ENCODE assay signal across 11 cellular contexts in the genomic region with DNA sequence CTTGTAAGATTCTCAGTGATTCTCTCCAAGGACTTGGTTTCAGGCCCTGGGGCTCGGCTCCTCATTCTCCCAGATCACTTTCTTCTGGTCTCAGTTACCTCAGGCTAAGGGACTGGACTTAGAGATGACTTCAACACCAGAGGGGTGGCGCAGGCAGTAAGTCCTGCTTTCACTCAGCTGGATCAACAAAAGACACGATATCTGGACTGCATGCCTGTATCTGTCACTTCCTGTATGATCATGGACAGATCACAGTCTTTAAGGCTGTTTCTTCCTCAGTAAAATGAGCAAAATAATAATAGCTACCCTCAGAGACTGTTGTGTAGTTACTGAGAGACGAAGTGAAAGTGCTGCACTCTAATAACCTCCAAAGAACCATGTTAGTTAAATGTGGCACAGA. TPM values are rescaled to one million over a fixed set of nuclear protein-coding genes. Genes with fewer than 3 reads are reported as not detected.
DNase-seq lines count a peak whose midpoint lies in the region; ATAC-seq, FAIRE-seq and TF ChIP-seq lines count a peak whose summit lies in the region.
"Had no signal": no experiment of that assay in that cellular context is flagged by ENCODE, and none has a peak within 500 bp of the region (broad histone marks: within the 10 kb centered on the region; RNA-seq: fewer than 3 reads in every experiment).

No MANE protein-coding gene starts in this region.

- H4K20me1 ChIP-seq in PC-3 (ENCODE audit: low read length) = no peaks in the 10 kb centered on the region
- no peaks in the 10 kb centered on the region for H4K20me1 ChIP-seq in H9 (ENCODE audit: control insufficient read depth, insufficient read depth, insufficient read length)

- no peak overlapping the region for H3K4ac ChIP-seq in H9 (ENCODE audit: low read depth, low read length)

- H2AK5ac ChIP-seq in H9 (ENCODE audit: insufficient read length, low read length) = no peak overlapping the region

- no peak overlapping the region for H2BK120ac ChIP-seq in H9 (ENCODE audit: low read depth, low read length, poor library complexity, severe bottlenecking)

- H2BK12ac ChIP-seq in H9 (ENCODE audit: insufficient read length, low read depth, low read length) = no peak overlapping the region

- H3K79me2 ChIP-seq in PC-3 (ENCODE audit: low read length) (no peaks in the 10 kb centered on the region), H9 (ENCODE audit: insufficient read depth, low read length) (no peaks in the 10 kb centered on the region)

- H2BK15ac ChIP-seq in H9 (ENCODE audit: low read depth, low read length) = no peak overlapping the region

- intact Hi-C loops in PC-3 (cut with micrococcal nuclease) = no loop called here

- H3K4me1 ChIP-seq in PC-3 (ENCODE audit: insufficient read depth, low read length) (peaks cover 19% of the 10 kb centered on the region; the same call in 1 of the 2 replicates), foreskin keratinocyte (no peaks in the 10 kb centered on the region), H9 (ENCODE audit: insufficient read depth, low read length) (no peaks in the 10 kb centered on the region)

- no peaks in the 10 kb centered on the region for H3K36me3 Mint-ChIP-seq in H9 (ENCODE audit: insufficient read depth in 1 of 3, low read depth in 3 of 3)

- DNase-seq in AG08395 (ENCODE audit: low spot score) (peak; percentile 46), GM19239 (ENCODE audit: insufficient read length, low spot score) (no peak), PC-3 (peak; percentile 51), foreskin keratinocyte (peak in 1 of 2 donors; percentile 46), pons (ENCODE audit: low spot score) (no peak), H9 (no peak)
- DNase-seq in activated effector memory CD4-positive, alpha-beta T cell treated with Interleukin-2 at 50 U/mL for 16 hours = no peak
- DNase-seq: GOT3, heart right ventricle, ovary had no signal

- TF ChIP-seq CTCF in PC-3 (conservative IDR thresholded peaks at IDR 0.05; ENCODE audit: low read depth, low read length) (no peak), foreskin keratinocyte (conservative IDR thresholded peaks at IDR 0.05) (no peak), H9 (conservative IDR thresholded peaks at IDR 0.05) (no peak)

- H3K27me3 Mint-ChIP-seq in H9 (ENCODE audit: low read depth) = peaks cover 3% of the 10 kb centered on the region; the same call in 1 of the 2 replicates

- no peaks in the 10 kb centered on the region for H3K9me2 ChIP-seq in PC-3 (replicated peaks; ENCODE audit: low read length)

- no peaks in the 10 kb centered on the region for H3K23me2 ChIP-seq in H9 (ENCODE audit: insufficient read length, low read depth, low read length, poor library complexity, severe bottlenecking)

- no CpG with 5 or more reads among the region's 4 CpGs for WGBS in H9 (ENCODE audit: extremely low coverage, insufficient read length, low lambda C conversion rate)

- CTCF ChIA-PET in PC-3 (lab: Charles Lee) = no interaction called here

- no peak overlapping the region for H2BK20ac ChIP-seq in H9 (ENCODE audit: low read depth, low read length, poor library complexity, severe bottlenecking)

- H2AFZ ChIP-seq in PC-3 (ENCODE audit: low read length) (peak overlapping the region; percentile 43; the same call in 1 of the 2 replicates), H9 (ENCODE audit: low read length) (no peak overlapping the region)

- H3K9me3 ChIP-seq in PC-3 (ENCODE audit: low read length) (no peaks in the 10 kb centered on the region), H9 (ENCODE audit: control insufficient read depth, low read depth, low read length) (peaks cover 52% of the 10 kb centered on the region)
- H3K9me3 ChIP-seq: heart right ventricle, ovary had no signal

- no peak overlapping the region for H3K18ac ChIP-seq in H9 (ENCODE audit: insufficient read length, low read depth, low read length)

- H4K5ac ChIP-seq in H9 (ENCODE audit: insufficient read length, low read depth, low read length) = no peak overlapping the region

- H3K27me3 ChIP-seq in PC-3 (ENCODE audit: low read length) (no peaks in the 10 kb centered on the region), foreskin keratinocyte (no peaks in the 10 kb centered on the region), H9 (ENCODE audit: insufficient read depth, low read length) (no peaks in the 10 kb centered on the region)
- H3K27me3 ChIP-seq: heart right ventricle, ovary had no signal

- no peaks in the 10 kb centered on the region for H3K79me1 ChIP-seq in H9 (ENCODE audit: insufficient read depth, low read depth, low read length, poor library complexity, severe bottlenecking)

- H3K27ac ChIP-seq in PC-3 (ENCODE audit: low read length) (peak overlapping the region; percentile 37), foreskin keratinocyte (peak overlapping the region; percentile 28), H9 (ENCODE audit: insufficient read length, low read depth, low read length) (no peak overlapping the region)
- H3K27ac ChIP-seq: heart right ventricle, ovary had no signal

- H3K14ac ChIP-seq in H9 (ENCODE audit: insufficient read depth, low read length) = no peak overlapping the region

- no peak overlapping the region for H3T11ph ChIP-seq in H9 (ENCODE audit: low read length)

- H4K91ac ChIP-seq in H9 (ENCODE audit: insufficient read length, low read depth, low read length) = no peak overlapping the region

- ATAC-seq in PC-3 (peak; percentile 81), foreskin keratinocyte (peak; percentile 57), GM18519 (IDR thresholded peaks at IDR 0.05; ENCODE audit: low FRiP score, unreplicated experiment) (no peak)

- no peak overlapping the region for H3K4me3 Mint-ChIP-seq in H9

- peak; percentile 90 for FAIRE-seq in GM19239 (lab: Jason Lieb, UNC)

- no peak overlapping the region for H3K27ac Mint-ChIP-seq in H9

- POLR2A ChIA-PET in PC-3 (lab: Charles Lee; ENCODE audit: unreplicated experiment) = interaction anchor here (0.6 kb wide), 1 partner anchor 599 kb away, joined by 4 read pairs; no protein-coding TSS in a partner anchor

- H3K4me1 Mint-ChIP-seq in H9 = no peaks in the 10 kb centered on the region

- peaks cover 45 to 52% of the 10 kb centered on the region in 2 experiments for H3K9me3 Mint-ChIP-seq in H9

- no peaks in the 10 kb centered on the region for H3K36me3 ChIP-seq in PC-3 (ENCODE audit: low read depth, low read length)
- H3K36me3 ChIP-seq: heart right ventricle, ovary had no signal

- H4K8ac ChIP-seq in H9 (replicated peaks; ENCODE audit: insufficient read length, low read depth, low read length) = no peak overlapping the region

- no peak overlapping the region for H3K9ac ChIP-seq in PC-3 (ENCODE audit: low read length)
- H3K9ac ChIP-seq in H9 (ENCODE audit: extremely low read depth, insufficient read length, low read length) = no peak overlapping the region

- H3K4me2 ChIP-seq in PC-3 (ENCODE audit: low read length) (peak overlapping the region; percentile 68), H9 (ENCODE audit: insufficient read depth, insufficient read length, low read length) (no peak overlapping the region)

- H3K23ac ChIP-seq in H9 (ENCODE audit: insufficient read length, low read depth, low read length) = no peak overlapping the region

- H3K4me3 ChIP-seq in PC-3 (ENCODE audit: low read length) = peak overlapping the region; percentile 12; the same call in 1 of the 2 replicates
- H3K4me3 ChIP-seq: heart right ventricle, ovary had no signal

- no peaks in the 10 kb centered on the region for H3F3A ChIP-seq in PC-3 (ENCODE audit: low read length, unreplicated experiment)

- H3K56ac ChIP-seq in H9 (ENCODE audit: insufficient read length, low read depth, low read length) = no peak overlapping the region

- BruUV-seq in PC-3 (replicated peaks; lab: Mats Ljungman, UMichigan) = no TSS peak

- no peak overlapping the region for H2BK5ac ChIP-seq in H9 (ENCODE audit: insufficient read length, low read length)

RNA-seq across cellular contexts. Expression of a gene that starts 19.5 kb away (rescaled TPM):
- total RNA-seq in PC-3 (2014; rRNA removed) (not detected in 2 replicates), foreskin keratinocyte (not detected in 2 replicates), H9 (2021) (not detected in 2 replicates)
- polyA plus RNA-seq in foreskin keratinocyte = not detected in 2 replicates

RNA-seq across cellular contexts. Expression of a gene that starts 59.6 kb away (rescaled TPM):
- total RNA-seq in PC-3 (2014; rRNA removed) (1.6 and 2.9 TPM in 2 replicates), foreskin keratinocyte (0.39 and 0.41 TPM in 2 replicates), H9 (2021) (0.48 and 0.96 TPM in 2 replicates)
- 0.26 and 0.34 TPM in 2 replicates for polyA plus RNA-seq in foreskin keratinocyte

Comparison
In these comparisons a context has a peak if more than half of its experiments do, and no peak if none do; other contexts are left out.
1. DNase-seq: peak in AG08395 (single experiment) and PC-3 (single experiment); none in GM19239 (single experiment), activated effector memory CD4-positive, alpha-beta T cell treated with Interleukin-2 at 50 U/mL for 16 hours (single experiment), pons (single experiment) and H9 (single experiment).